8 cellular contexts compared by ENCODE assay signal in the genomic region with DNA sequence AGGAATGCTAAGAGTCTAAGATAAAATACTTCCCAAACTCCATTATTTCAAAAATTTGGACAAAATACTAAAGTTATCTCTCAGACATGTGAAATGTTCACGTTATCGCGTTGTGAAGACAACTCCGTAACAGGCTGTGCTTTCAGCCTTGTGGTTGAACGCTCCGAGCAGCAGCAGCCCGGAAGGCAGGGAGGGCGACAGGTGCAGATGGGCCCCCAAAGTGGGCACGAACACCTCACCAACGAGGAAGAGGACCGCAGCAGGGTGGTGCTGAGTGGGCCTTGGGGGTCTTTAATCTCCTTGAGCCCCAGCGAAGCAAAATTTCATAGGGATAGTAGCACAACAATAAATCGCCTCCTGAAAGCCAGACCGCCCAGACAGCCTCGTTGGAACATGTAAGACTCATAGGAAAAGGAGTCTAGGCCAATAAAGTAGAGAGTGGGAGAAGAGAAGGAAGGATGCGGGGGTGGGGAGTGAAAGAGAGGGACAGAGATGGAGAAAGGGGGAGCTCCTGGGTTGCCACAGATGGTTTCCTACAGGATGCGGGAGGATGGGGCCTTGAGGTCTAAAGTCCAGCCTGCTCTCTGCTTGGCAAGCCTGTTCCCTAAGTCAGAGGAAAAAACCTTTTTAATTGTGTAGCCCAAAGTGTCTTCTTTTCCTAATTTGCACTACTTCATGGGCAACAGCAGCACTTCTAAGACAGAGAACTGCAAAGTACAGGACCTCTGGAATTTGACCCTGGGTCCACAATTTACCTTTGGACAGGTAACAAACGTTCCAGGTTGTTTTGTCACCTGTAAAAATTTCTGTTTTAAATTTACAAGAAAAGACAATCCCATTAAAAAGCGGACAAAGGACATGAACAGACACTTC. TPM values are rescaled to one million over a fixed set of nuclear protein-coding genes. Genes with fewer than 3 reads are reported as not detected.
DNase-seq lines count a peak whose midpoint lies in the region; ATAC-seq, FAIRE-seq and TF ChIP-seq lines count a peak whose summit lies in the region.

No MANE protein-coding gene starts in this region.

- H3K79me2 ChIP-seq in HCT116 (ENCODE audit: insufficient read depth, low read length) = peaks cover 30% of the 10 kb centered on the region
- peaks cover 36% of the 10 kb centered on the region for H3K79me2 ChIP-seq in keratinocyte (ENCODE audit: control insufficient read depth, insufficient read depth, low read length)

- POLR2A ChIA-PET in HCT116 (lab: Charles Lee) = interaction anchor here (1.0 to 1.4 kb wide), 3 partner anchors 22 to 83 kb away, joined by 3 to 6 read pairs (median 4); no protein-coding TSS in a partner anchor

- H3K27ac ChIP-seq in HCT116 (ENCODE audit: low read depth, low read length) (peak overlapping the region; percentile 87), keratinocyte (ENCODE audit: control insufficient read depth, insufficient read depth, low read length) (peak overlapping the region; percentile 66), skeletal muscle tissue (ENCODE audit: low read depth, low read length) (no peak overlapping the region)

- CTCF ChIA-PET in HCT116 (lab: Charles Lee) = no interaction called here

- H3K9me2 ChIP-seq in HCT116 (ENCODE audit: insufficient read depth) = no peaks in the 10 kb centered on the region

- dilution Hi-C loops in keratinocyte (cut with MboI; ENCODE audit: extremely low pct_ligation_motif_present, low sequenced_read_pairs) = no loop called here

- no peak for TF ChIP-seq POLR2A in HCT116 (IDR thresholded peaks at IDR 0.05; ENCODE audit: borderline replicate concordance, extremely low read depth, insufficient read depth, insufficient read length)

- intact Hi-C loops in HCT116 (cut with micrococcal nuclease) = no loop called here

- BruUV-seq in HCT116 (replicated peaks; lab: Mats Ljungman, UMichigan) = TSS peak; percentile 94

- TF ChIP-seq CTCF in HCT116 (IDR thresholded peaks at IDR 0.05 in 2 of 3, conservative IDR thresholded peaks at IDR 0.05 in 1 of 3; ENCODE audit: borderline replicate concordance in 1 of 3, insufficient read depth in 1 of 3, low read depth in 2 of 3, low read length in 2 of 3) (no peak), keratinocyte (optimal IDR thresholded peaks at IDR 0.05 in 1 of 3, IDR thresholded peaks at IDR 0.05 in 1 of 3, conservative IDR thresholded peaks at IDR 0.05 in 1 of 3; ENCODE audit: extremely low read depth in 1 of 3, insufficient read depth in 2 of 3, low read length in 3 of 3) (no peak)

- H3K4me2 ChIP-seq in HCT116 (ENCODE audit: low read length) (peak overlapping the region; percentile 98), keratinocyte (ENCODE audit: control insufficient read depth, extremely low read depth, insufficient read depth, low read depth, low read length) (peak overlapping the region; percentile 79)

- H4K20me1 ChIP-seq in HCT116 (ENCODE audit: insufficient read depth) = no peaks in the 10 kb centered on the region
- no peaks in the 10 kb centered on the region for H4K20me1 ChIP-seq in keratinocyte (ENCODE audit: control insufficient read depth, extremely low read depth, insufficient read depth, low read length)

- no peaks in the 10 kb centered on the region for H3K9me3 ChIP-seq in HCT116 (ENCODE audit: control insufficient read depth in 1 of 2, insufficient read depth in 1 of 2, low read depth in 1 of 2, low read length in 2 of 2)
- no peaks in the 10 kb centered on the region for H3K9me3 ChIP-seq in keratinocyte (ENCODE audit: control insufficient read depth, low read depth, low read length)
- H3K9me3 ChIP-seq in skeletal muscle tissue (ENCODE audit: control insufficient read depth in 3 of 3, low read length in 3 of 3) = no peaks in the 10 kb centered on the region

- H3K36me3 ChIP-seq in HCT116 (ENCODE audit: control insufficient read depth in 1 of 2, insufficient read depth in 2 of 2, low read length in 2 of 2) (peaks cover 0 to 9% of the 10 kb centered on the region in 2 experiments; a peak in 1 of 4 replicates), keratinocyte (ENCODE audit: control insufficient read depth in 2 of 2, extremely low read depth in 1 of 2, insufficient read depth in 2 of 2, low read length in 2 of 2) (peaks cover 0 to under 1% of the 10 kb centered on the region in 2 experiments), skeletal muscle tissue (ENCODE audit: control insufficient read depth in 3 of 3, insufficient read depth in 3 of 3, low read length in 3 of 3) (no peaks in the 10 kb centered on the region)

- H3K4me3 ChIP-seq in HCT116 (replicated peaks in 1 of 2; ENCODE audit: low read depth in 1 of 2, low read length in 2 of 2) (peak overlapping the region; percentile 65 to 73), keratinocyte (ENCODE audit: control insufficient read depth in 2 of 3, extremely low read depth in 1 of 3, insufficient read depth in 2 of 3, low read depth in 1 of 3, low read length in 3 of 3) (peak overlapping the region; percentile 67 to 92 (median 70)), skeletal muscle tissue (ENCODE audit: low read length in 3 of 3) (peak overlapping the region in 2 of 3 donors; percentile 27 to 51)

- H3K4me1 ChIP-seq in HCT116 (ENCODE audit: control insufficient read depth in 1 of 2, insufficient read depth in 2 of 2, low read length in 2 of 2) (peaks cover 15 to 37% of the 10 kb centered on the region in 2 experiments), keratinocyte (ENCODE audit: control insufficient read depth, extremely low read depth, insufficient read depth, low read length) (peaks cover 13% of the 10 kb centered on the region), skeletal muscle tissue (ENCODE audit: control insufficient read depth in 3 of 3, insufficient read depth in 3 of 3, low read length in 3 of 3) (peaks cover 7 to 9% (median 8%) of the 10 kb centered on the region in 3 donors)

- no peak for FAIRE-seq in keratinocyte (lab: Jason Lieb, UNC)
- FAIRE-seq in urothelium cell line (lab: Jason Lieb, UNC) = no peak

- H3K27me3 ChIP-seq in HCT116 (ENCODE audit: insufficient read depth, low read length) (no peaks in the 10 kb centered on the region), keratinocyte (ENCODE audit: control insufficient read depth, extremely low read depth, insufficient read depth, low read length) (no peaks in the 10 kb centered on the region), skeletal muscle tissue (ENCODE audit: control insufficient read depth in 3 of 3, insufficient read depth in 3 of 3, low read length in 3 of 3) (peaks cover 31 to 36% (median 32%) of the 10 kb centered on the region in 3 donors)

- H2AFZ ChIP-seq in HCT116 (ENCODE audit: low read depth, low read length, poor library complexity, severe bottlenecking) (peak overlapping the region; percentile 87), keratinocyte (ENCODE audit: control insufficient read depth, low read length) (peak overlapping the region; percentile 77)

- H3K9ac ChIP-seq in HCT116 (ENCODE audit: low read length) (peak overlapping the region; percentile 76), keratinocyte (ENCODE audit: control insufficient read depth, extremely low read depth, insufficient read depth, low read length) (peak overlapping the region; percentile 75), skeletal muscle tissue (ENCODE audit: low read depth in 1 of 3, low read length in 3 of 3) (no peak overlapping the region)

- TF ChIP-seq RAD21 in HCT116 (IDR thresholded peaks at IDR 0.05; ENCODE audit: low read depth) = no peak

- DNase-seq in HCT116 (ENCODE audit: low read depth, low spot score) = no peak
- DNase-seq in amniotic epithelial cell (ENCODE audit: low read depth) = peak; percentile 2
- no peak for DNase-seq in keratinocyte (ENCODE audit: low read depth, low spot score)
- DNase-seq in urothelium cell line (ENCODE audit: low spot score) = no peak
- DNase-seq in NCI-H1930 (lab: John Stamatoyannopoulos, UW) = no peak
- DNase-seq in OCI-M2 (lab: John Stamatoyannopoulos, UW; ENCODE audit: unreplicated experiment) = no peak

- RAD21 ChIA-PET in HCT116 (lab: Charles Lee; ENCODE audit: low non-redundant PET in 1 of 2, low total read pairs in 2 of 2, uncharacterized antibody in 2 of 2, unreplicated experiment in 2 of 2) = no interaction called here

- no peaks in the 10 kb centered on the region for H3K9me1 ChIP-seq in keratinocyte (ENCODE audit: control insufficient read depth, extremely low read depth, insufficient read depth, low read length)

- no peak for ATAC-seq in HCT116
- no peak for ATAC-seq in HG03159 (IDR thresholded peaks at IDR 0.05; ENCODE audit: unreplicated experiment)

TF ChIP-seq in HCT116, 20 proteins besides CTCF, POLR2A, EP300 and RAD21:
- TF ChIP-seq POLR2AphosphoS5 (IDR thresholded peaks at IDR 0.05; ENCODE audit: low read depth, low read length) (no peak), JUND (IDR thresholded peaks at IDR 0.05) (no peak), EZH2phosphoT487 (IDR thresholded peaks at IDR 0.05; ENCODE audit: borderline replicate concordance) (no peak)

RNA-seq across cellular contexts. Expression of a gene that starts 1.3 kb away (rescaled TPM):
- total RNA-seq in HCT116 (2021; ENCODE audit: unreplicated experiment) (20.3 TPM), skeletal muscle tissue (under 0.01 TPM)
- polyA plus RNA-seq in HCT116 (2012) = 14.0 and 16.0 TPM in 2 replicates
- polyA plus RNA-seq in keratinocyte = 25.1 to 38.0 TPM (median 26.3 TPM) in 3 replicates
- polyA plus RNA-seq in keratinocyte (2011; ENCODE audit: low read depth) = 13.8 TPM
- polyA plus RNA-seq in keratinocyte (2011; cell fraction: cytosol; rRNA removed) = 18.4 and 27.4 TPM in 2 replicates
- polyA plus RNA-seq in keratinocyte (2011; cell fraction: nucleus; rRNA removed) = 29.7 and 36.8 TPM in 2 replicates
- 21.0 and 22.9 TPM in 2 replicates for polyA plus RNA-seq in keratinocyte (2012; ENCODE audit: low replicate concordance)
- polyA minus RNA-seq in keratinocyte = 4.9 to 22.2 TPM (median 12.2 TPM) in 3 replicates
- 23.8 TPM for polyA minus RNA-seq in keratinocyte (2011; cell fraction: cytosol; rRNA and poly(A)+ RNA removed)
- 20.2 and 25.4 TPM in 2 replicates for polyA minus RNA-seq in keratinocyte (2011; cell fraction: nucleus; rRNA and poly(A)+ RNA removed)

Comparison
In these comparisons a context has a peak if more than half of its experiments do, and no peak if none do; other contexts are left out.
1. H3K9ac ChIP-seq: peak in HCT116 (single experiment) and keratinocyte (single experiment); none in skeletal muscle tissue (0 of 3).
2. RNA of a gene that starts 1.3 kb away (total RNA-seq): 20.3 TPM in HCT116 (single experiment); under 0.01 TPM in skeletal muscle tissue (single experiment); every median in the first group is over 10 times any median in the second.
3. Peak in every context shown above with its lines, with median percentiles within 50 percentile points of each other: H3K4me3 ChIP-seq.